In the genomic region with DNA sequence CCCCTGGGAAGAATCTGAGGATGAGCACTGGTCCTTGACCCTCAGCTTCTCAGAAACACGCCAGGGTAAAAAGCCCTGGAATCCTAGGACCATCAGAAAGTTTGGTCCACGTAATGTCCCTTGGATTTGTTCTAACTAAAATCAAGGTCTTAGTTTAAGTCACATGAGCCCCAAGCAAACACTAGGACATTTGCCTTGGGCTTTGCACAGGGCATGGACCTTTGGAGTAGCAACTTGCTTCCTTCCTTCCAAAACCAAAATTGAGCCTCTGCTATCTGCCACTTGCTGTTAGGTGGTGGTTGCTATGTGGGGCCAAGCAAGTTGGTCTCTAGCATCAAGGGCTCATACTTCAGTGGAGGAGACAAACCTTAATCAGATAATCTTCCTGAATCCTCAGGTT, we compare ENCODE assay signal across 18 cellular contexts. TPM values are rescaled to one million over a fixed set of nuclear protein-coding genes. Genes with fewer than 3 reads are reported as not detected.
DNase-seq lines count a peak whose midpoint lies in the region; ATAC-seq and TF ChIP-seq lines count a peak whose summit lies in the region.
"Had no signal": no experiment of that assay in that cellular context is flagged by ENCODE, and none has a peak within 500 bp of the region (broad histone marks: within the 10 kb centered on the region; RNA-seq: fewer than 3 reads in every experiment).

No MANE protein-coding gene starts in this region.

- H3K4me2 ChIP-seq in BLaER1 (no peak overlapping the region), Karpas-422 (ENCODE audit: low read depth, low read length, poor library complexity, severe bottlenecking) (no peak overlapping the region)

- ATAC-seq in GM18868 (IDR thresholded peaks at IDR 0.05; ENCODE audit: unreplicated experiment) (no peak), HG03521 (IDR thresholded peaks at IDR 0.05; ENCODE audit: unreplicated experiment) (no peak)
- no peak for ATAC-seq in stimulated activated naive CD8-positive, alpha-beta T cell treated with anti-CD3 and anti-CD28 coated beads, Interleukin-15, Interleukin-2, amounts not matched to agents 100 U/mL and 50 U/mL, for 24 hours
- ATAC-seq: T-cell had no signal

- peak overlapping the region; percentile 21; the same call in 1 of the 2 replicates for H3K27ac ChIP-seq in BLaER1
- H3K27ac ChIP-seq in Karpas-422 (ENCODE audit: low read length), result no peak overlapping the region
- peak overlapping the region; percentile 12 to 96 (median 35) for H3K27ac ChIP-seq in esophagus muscularis mucosa (replicated peaks in 1 of 4)
- H3K27ac ChIP-seq: colonic mucosa, parathyroid adenoma had no signal

- H3K36me3 ChIP-seq in BLaER1 (no peaks in the 10 kb centered on the region), Karpas-422 (ENCODE audit: insufficient read depth, low read length) (no peaks in the 10 kb centered on the region), esophagus muscularis mucosa (no peaks in the 10 kb centered on the region)
- H3K36me3 ChIP-seq: colonic mucosa had no signal

- H3K9me2 ChIP-seq in Karpas-422 (replicated peaks; ENCODE audit: insufficient read depth, low read length), result no peaks in the 10 kb centered on the region

- H3K4me3 Mint-ChIP-seq in osteocyte (ENCODE audit: unreplicated experiment), result no peak overlapping the region
- H3K4me3 Mint-ChIP-seq: activated B cell treated with CpG ODN at 0.5 μM for 24 hours, T-cell had no signal

- no peaks in the 10 kb centered on the region for H3K9me3 Mint-ChIP-seq in osteocyte (ENCODE audit: unreplicated experiment)
- H3K9me3 Mint-ChIP-seq: activated B cell treated with CpG ODN at 0.5 μM for 24 hours, T-cell had no signal

- no peak overlapping the region for H3K9ac ChIP-seq in BLaER1
- no peak overlapping the region for H3K9ac ChIP-seq in Karpas-422 (ENCODE audit: low read length)
- H3K9ac ChIP-seq: parathyroid adenoma had no signal

- peaks cover 4% of the 10 kb centered on the region for H3K79me2 ChIP-seq in Karpas-422 (ENCODE audit: low read length)
- H3K79me2 ChIP-seq: parathyroid adenoma had no signal

- no peak for TF ChIP-seq EP300 in esophagus muscularis mucosa (IDR thresholded peaks at IDR 0.05)

- intact Hi-C loops in esophagus muscularis mucosa (cut with DNase I), result no loop called here

- TF ChIP-seq POLR2A in esophagus muscularis mucosa (IDR thresholded peaks at IDR 0.05; ENCODE audit: low read depth), result no peak

- H3K27ac Mint-ChIP-seq in osteocyte (ENCODE audit: unreplicated experiment), result peak overlapping the region; percentile 18
- H3K27ac Mint-ChIP-seq: activated B cell treated with CpG ODN at 0.5 μM for 24 hours, T-cell had no signal

- H3K36me3 Mint-ChIP-seq in osteocyte (ENCODE audit: unreplicated experiment), result no peaks in the 10 kb centered on the region
- H3K36me3 Mint-ChIP-seq: T-cell had no signal

- H4K20me1 ChIP-seq in BLaER1 (peaks cover 5% of the 10 kb centered on the region; the same call in 1 of the 2 replicates), Karpas-422 (ENCODE audit: insufficient read depth, low read depth, low read length) (no peaks in the 10 kb centered on the region)

- H3K9me3 ChIP-seq in BLaER1, result no peaks in the 10 kb centered on the region
- no peaks in the 10 kb centered on the region for H3K9me3 ChIP-seq in Karpas-422 (ENCODE audit: low read length)
- no peaks in the 10 kb centered on the region for H3K9me3 ChIP-seq in esophagus muscularis mucosa
- H3K9me3 ChIP-seq: colonic mucosa had no signal

- H3K4me1 Mint-ChIP-seq in osteocyte (ENCODE audit: unreplicated experiment), result peaks cover 32% of the 10 kb centered on the region

- peak overlapping the region; percentile 50; the same call in 1 of the 2 replicates for H2AFZ ChIP-seq in Karpas-422 (ENCODE audit: low read length)
- H2AFZ ChIP-seq: parathyroid adenoma had no signal

- H3K27me3 ChIP-seq in BLaER1 (no peaks in the 10 kb centered on the region), Karpas-422 (ENCODE audit: low read length) (no peaks in the 10 kb centered on the region), esophagus muscularis mucosa (no peaks in the 10 kb centered on the region)
- H3K27me3 ChIP-seq: colonic mucosa had no signal

- TF ChIP-seq CTCF in esophagus muscularis mucosa (IDR thresholded peaks at IDR 0.05) (no peak), osteocyte (IDR thresholded peaks at IDR 0.05) (no peak)

- H3K4me1 ChIP-seq in BLaER1, result peaks cover 18% of the 10 kb centered on the region
- peaks cover 10% of the 10 kb centered on the region for H3K4me1 ChIP-seq in Karpas-422 (ENCODE audit: low read length)
- peaks cover 32 to 38% (median 35%) of the 10 kb centered on the region in 4 donors for H3K4me1 ChIP-seq in esophagus muscularis mucosa

- no peaks in the 10 kb centered on the region for H3K27me3 Mint-ChIP-seq in osteocyte (ENCODE audit: unreplicated experiment)
- H3K27me3 Mint-ChIP-seq: activated B cell treated with CpG ODN at 0.5 μM for 24 hours, T-cell had no signal

- WGBS in esophagus muscularis mucosa, result 85% methylated on average over 2 of the region's 2 CpGs

- H3K4me3 ChIP-seq in BLaER1 (no peak overlapping the region), Karpas-422 (ENCODE audit: low read length) (no peak overlapping the region), esophagus muscularis mucosa (no peak overlapping the region)
- H3K4me3 ChIP-seq: colonic mucosa had no signal

- DNase-seq in Karpas-422 (no peak), esophagus muscularis mucosa (ENCODE audit: extremely low spot score) (no peak), osteocyte (ENCODE audit: extremely low spot score, unreplicated experiment) (no peak), hippocampal formation (lab: John Stamatoyannopoulos, UW) (no peak)
- DNase-seq in stimulated activated naive CD8-positive, alpha-beta T cell treated with anti-CD3 and anti-CD28 coated beads, Interleukin-15, Interleukin-2, amounts not matched to agents 100 U/mL and 50 U/mL, for 24 hours, result no peak
- DNase-seq: activated B cell treated with CpG ODN at 0.5 μM for 24 hours; activated gamma-delta T cell; aorta; NCI-H1436; NCI-H2171 treated with DMSO at 0.1 percent for 48 hours; stimulated activated naive CD4-positive, alpha-beta T cell treated with Interleukin-2 at 50 U/mL for 16 hours; T-cell had no signal

RNA-seq across cellular contexts. Expression of a gene that starts 4.0 kb away (rescaled TPM):
- 11.3 and 19.1 TPM in 2 replicates for total RNA-seq in Karpas-422 (2014; rRNA removed; shearing (Covaris generic); ENCODE audit: low replicate concordance)
- 100 to 1,000 TPM in 3 of 4 donors, 10 to 100 TPM in 1; 89.3 to 190 (median 135) TPM for total RNA-seq in esophagus muscularis mucosa
- 136 and 143 TPM in 2 replicates for total RNA-seq in osteocyte

RNA-seq across cellular contexts. Expression of a gene that starts 36.9 kb away (rescaled TPM):
- total RNA-seq in Karpas-422 (2014; rRNA removed; shearing (Covaris generic); ENCODE audit: low replicate concordance), result 17.8 and 23.9 TPM in 2 replicates
- total RNA-seq in esophagus muscularis mucosa, result 10 to 100 TPM in 1 of 4 donors, 1 to 10 TPM in 3; 4.5 to 11.4 (median 7.4) TPM
- 31.4 and 34.4 TPM in 2 replicates for total RNA-seq in osteocyte

RNA-seq across cellular contexts. Expression of a gene that starts 43.8 kb away (rescaled TPM):
- total RNA-seq in Karpas-422 (2014; rRNA removed; shearing (Covaris generic); ENCODE audit: low replicate concordance), result 2.4 and 5.9 TPM in 2 replicates
- total RNA-seq in esophagus muscularis mucosa (1 to 10 TPM; 1.7 to 5.8 (median 3.8) TPM), osteocyte (8.0 and 9.4 TPM in 2 replicates)
- total RNA-seq: RPMI7951 had no signal

RNA-seq across cellular contexts. Expression of a gene that starts 53.8 kb away (rescaled TPM):
- 17.2 and 26.9 TPM in 2 replicates for total RNA-seq in Karpas-422 (2014; rRNA removed; shearing (Covaris generic); ENCODE audit: low replicate concordance)
- total RNA-seq in esophagus muscularis mucosa (10 to 100 TPM; 22.0 to 29.8 (median 26.2) TPM), osteocyte (34.7 and 36.4 TPM in 2 replicates)

RNA-seq across cellular contexts. Expression of a gene that starts 54.3 kb away (rescaled TPM):
- 227 and 281 TPM in 2 replicates for total RNA-seq in Karpas-422 (2014; rRNA removed; shearing (Covaris generic); ENCODE audit: low replicate concordance)
- total RNA-seq in esophagus muscularis mucosa (100 to 1,000 TPM; 380 to 521 (median 480) TPM), osteocyte (574 and 607 TPM in 2 replicates)
